26 cellular contexts compared by ENCODE assay signal in genomic region chr1:63054184-63054583, GRCh38.
A peak's percentile ranks its signal among the peaks of the same experiment; 100 is the strongest.
DNase-seq lines count a peak whose midpoint lies in the region; ATAC-seq, FAIRE-seq and TF ChIP-seq lines count a peak whose summit lies in the region.
"Had no signal": no experiment of that assay in that cellular context is flagged by ENCODE, and none has a peak within 500 bp of the region (broad histone marks: within the 10 kb centered on the region; RNA-seq: fewer than 3 reads in every experiment).

No MANE protein-coding gene starts in this region.

- no peak overlapping the region for H2BK20ac ChIP-seq in IMR-90 (ENCODE audit: low read depth, low read length)
- H2BK20ac ChIP-seq in H1 (ENCODE audit: low read length): no peak overlapping the region

- FAIRE-seq in HepG2 (lab: Jason Lieb, UNC): no peak
- no peak for FAIRE-seq in H1 (lab: Jason Lieb, UNC)
- FAIRE-seq: GM12878, GM12892, GM18507 had no signal

- no peaks in the 10 kb centered on the region for H4K20me1 ChIP-seq in HepG2 (ENCODE audit: insufficient read depth, low read length)
- no peaks in the 10 kb centered on the region for H4K20me1 ChIP-seq in IMR-90 (ENCODE audit: insufficient read depth, low read length)
- H4K20me1 ChIP-seq in H1 (replicated peaks in 1 of 2; ENCODE audit: control insufficient read depth in 1 of 2, insufficient read depth in 2 of 2, low read length in 2 of 2): no peaks in the 10 kb centered on the region
- H4K20me1 ChIP-seq: BLaER1 had no signal

- H3K56ac ChIP-seq in IMR-90 (ENCODE audit: extremely low read depth, insufficient read depth, low read length) (no peak overlapping the region), H1 (replicated peaks; ENCODE audit: insufficient read length, low read depth, low read length) (no peak overlapping the region)

- H2BK120ac ChIP-seq in IMR-90 (ENCODE audit: low read depth, low read length) (no peak overlapping the region), H1 (replicated peaks; ENCODE audit: low read depth, low read length) (no peak overlapping the region)

- POLR2A ChIA-PET in HepG2 (lab: Yijun Ruan, JAX): no interaction called here
- POLR2A ChIA-PET in IMR-90 (lab: Charles Lee; ENCODE audit: unreplicated experiment): no interaction called here
- POLR2A ChIA-PET in H1 (lab: Charles Lee; ENCODE audit: partially characterized antibody): no interaction called here

- H3K4me2 ChIP-seq in HepG2 (ENCODE audit: low read depth, low read length): no peak overlapping the region
- H3K4me2 ChIP-seq in IMR-90 (ENCODE audit: low read depth, low read length): no peak overlapping the region
- no peak overlapping the region for H3K4me2 ChIP-seq in H1 (ENCODE audit: insufficient read depth in 1 of 2, low read depth in 2 of 2, low read length in 2 of 2)
- H3K4me2 ChIP-seq: BLaER1 had no signal

- H3K4ac ChIP-seq in IMR-90 (ENCODE audit: low read depth, low read length) (no peak overlapping the region), H1 (replicated peaks; ENCODE audit: insufficient read length, low read depth, low read length) (no peak overlapping the region)

- no peak overlapping the region for H3K18ac ChIP-seq in IMR-90 (ENCODE audit: low read depth, low read length)
- no peak overlapping the region for H3K18ac ChIP-seq in H1 (ENCODE audit: extremely low read depth, low read length)

- BruUV-seq in HepG2 (replicated peaks; lab: Mats Ljungman, UMichigan): no TSS peak
- no TSS peak for BruUV-seq in IMR-90 (replicated peaks; lab: Mats Ljungman, UMichigan)

- H3K27me3 ChIP-seq in HepG2 (ENCODE audit: control insufficient read depth in 1 of 2, insufficient read depth in 2 of 2, low read length in 2 of 2): 0 out of 5 replicates have a peak, but pooled peaks cover 0 to 2% of the 10 kb centered on the region in 2 experiments
- H3K27me3 ChIP-seq in right lobe of liver: no peaks in the 10 kb centered on the region
- no peaks in the 10 kb centered on the region for H3K27me3 ChIP-seq in IMR-90 (ENCODE audit: control insufficient read depth, insufficient read depth, low read length)
- H3K27me3 ChIP-seq in H1 (replicated peaks in 1 of 4; ENCODE audit: control insufficient read depth in 3 of 4, extremely low read depth in 1 of 4, insufficient read depth in 3 of 4, low read length in 3 of 4): no peaks in the 10 kb centered on the region
- H3K27me3 ChIP-seq: BE2C, BLaER1 had no signal

- no peaks in the 10 kb centered on the region for H3K9me1 ChIP-seq in IMR-90 (ENCODE audit: insufficient read depth, low read length)

- H2AK5ac ChIP-seq in IMR-90 (ENCODE audit: low read depth, low read length) (no peak overlapping the region), H1 (ENCODE audit: low read depth, low read length) (no peak overlapping the region)

- TF ChIP-seq CTCF in HepG2 (CRISPR knock-in tag; IDR thresholded peaks at IDR 0.05) (no peak), right lobe of liver (IDR thresholded peaks at IDR 0.05) (no peak), IMR-90 (conservative IDR thresholded peaks at IDR 0.05; ENCODE audit: low read depth, low read length) (no peak), H1 (IDR thresholded peaks at IDR 0.05; ENCODE audit: control extremely low read depth in 1 of 3, insufficient read depth in 1 of 3, low read depth in 1 of 3, low read length in 3 of 3) (no peak)

- no peak for TF ChIP-seq POLR2A in HepG2 (IDR thresholded peaks at IDR 0.05; ENCODE audit: insufficient read depth in 1 of 2, low read depth in 2 of 2, low read length in 2 of 2)
- no peak for TF ChIP-seq POLR2A in right lobe of liver (IDR thresholded peaks at IDR 0.05)
- no peak for TF ChIP-seq POLR2A in IMR-90 (IDR thresholded peaks at IDR 0.05; ENCODE audit: low read depth, low read length)
- TF ChIP-seq POLR2A in H1 (IDR thresholded peaks at IDR 0.05; ENCODE audit: control extremely low read depth in 1 of 2, low read depth in 2 of 2, low read length in 2 of 2): no peak

- H4K5ac ChIP-seq in IMR-90 (ENCODE audit: low read depth, low read length) (no peak overlapping the region), H1 (ENCODE audit: insufficient read length, low read depth, low read length) (no peak overlapping the region)

- H3K9me3 ChIP-seq in HepG2 (ENCODE audit: low read length): no peaks in the 10 kb centered on the region
- no peaks in the 10 kb centered on the region for H3K9me3 ChIP-seq in right lobe of liver
- H3K9me3 ChIP-seq in IMR-90 (ENCODE audit: control insufficient read depth, insufficient read depth, low read length): no peaks in the 10 kb centered on the region
- H3K9me3 ChIP-seq in H1 (ENCODE audit: insufficient read depth in 2 of 2, low read depth in 1 of 2, low read length in 1 of 2): no peaks in the 10 kb centered on the region
- H3K9me3 ChIP-seq: BE2C, BLaER1 had no signal

- H3K14ac ChIP-seq in IMR-90 (replicated peaks; ENCODE audit: low read depth, low read length) (no peak overlapping the region), H1 (ENCODE audit: insufficient read length) (no peak overlapping the region)

- H2AFZ ChIP-seq in HepG2 (ENCODE audit: low read length) (no peak overlapping the region), IMR-90 (replicated peaks; ENCODE audit: low read length, poor library complexity) (no peak overlapping the region), H1 (ENCODE audit: low read length) (peak overlapping the region; percentile 74; the same call in 1 of the 2 replicates)

- H2BK15ac ChIP-seq in IMR-90 (ENCODE audit: low read depth, low read length): no peak overlapping the region
- H2BK15ac ChIP-seq in H1 (ENCODE audit: low read length): no peak overlapping the region

- 16% methylated on average over 4 of the region's 4 CpGs for WGBS in HepG2 (ENCODE audit: low lambda C conversion rate)
- WGBS in right lobe of liver (ENCODE audit: insufficient coverage, low coverage, low lambda C conversion rate, missing lambda C conversion rate): 82% methylated on average over 3 of the region's 4 CpGs
- 60% methylated on average over 1 of the region's 4 CpGs; no CpG with 5 or more reads in 1 of the 2 experiments for WGBS in IMR-90 (ENCODE audit: extremely low coverage in 2 of 2, insufficient read length in 1 of 2), 2 experiments
- WGBS in H1 (ENCODE audit: extremely low coverage in 1 of 2, insufficient coverage in 1 of 2, insufficient read length in 1 of 2, insufficient replicate concordance in 2 of 2, low coverage in 1 of 2, low lambda C conversion rate in 2 of 2, missing lambda C conversion rate in 1 of 2), 2 experiments: 81% methylated on average over 4 of the region's 4 CpGs; no CpG with 5 or more reads in 1 of the 2 experiments

- DNase-seq in HepG2 (ENCODE audit: low spot score) (no peak), right lobe of liver (no peak), IMR-90 (no peak), H1 (ENCODE audit: low read depth in 1 of 2, low spot score in 2 of 2) (no peak), left ventricle myocardium superior (no peak)
- no peak for DNase-seq in activated CD8-positive, alpha-beta memory T cell treated with anti-CD3 and anti-CD28 coated beads, Interleukin-2, amount 50 U/mL, for 4 hours
- DNase-seq: ACHN; BE2C; C1 segment of cervical spinal cord; CD4-positive, alpha-beta memory T cell; CD4-positive, CD25-positive, alpha-beta regulatory T cell; CD8-positive, alpha-beta memory T cell; COR-L47; DMS 273 treated with DMSO at 0.1 percent for 48 hours; DMS153; DMS53; DMS79; DND-41; EL; GDM1 had no signal

- no peak overlapping the region for H2BK12ac ChIP-seq in H1 (ENCODE audit: low read depth, low read length)

- H4K91ac ChIP-seq in IMR-90 (ENCODE audit: insufficient read depth, low read depth, low read length) (no peak overlapping the region), H1 (replicated peaks; ENCODE audit: insufficient read length, low read length) (no peak overlapping the region)

- H3K27ac ChIP-seq in HepG2 (ENCODE audit: extremely low read length, insufficient read depth, low read length) (no peak overlapping the region), right lobe of liver (no peak overlapping the region), IMR-90 (ENCODE audit: insufficient read depth, low read length) (no peak overlapping the region), H1 (ENCODE audit: low read depth, low read length) (no peak overlapping the region)
- H3K27ac ChIP-seq: 22Rv1, BLaER1 had no signal

- no peaks in the 10 kb centered on the region; the same call in 1 of the 2 replicates for H3K23me2 ChIP-seq in H1 (ENCODE audit: low read depth, low read length)

- H3K23ac ChIP-seq in IMR-90 (ENCODE audit: low read depth, low read length) (no peak overlapping the region), H1 (ENCODE audit: insufficient read length) (no peak overlapping the region)

- no peak overlapping the region for H2BK5ac ChIP-seq in IMR-90 (ENCODE audit: low read depth, low read length, poor library complexity, severe bottlenecking)
- no peak overlapping the region for H2BK5ac ChIP-seq in H1 (ENCODE audit: low read depth, low read length)

- H4K8ac ChIP-seq in IMR-90 (ENCODE audit: low read depth in 2 of 2, low read length in 2 of 2) (no peak overlapping the region), H1 (ENCODE audit: extremely low read depth, insufficient read depth, low read length) (no peak overlapping the region)

- H3K9ac ChIP-seq in HepG2 (ENCODE audit: insufficient read depth, low read depth, low read length) (no peak overlapping the region), IMR-90 (ENCODE audit: low read depth, low read length) (no peak overlapping the region), H1 (replicated peaks in 1 of 4; ENCODE audit: extremely low read depth in 1 of 4, low read depth in 3 of 4, low read length in 3 of 4) (no peak overlapping the region)
- H3K9ac ChIP-seq: BLaER1 had no signal

- H3K4me3 ChIP-seq in HepG2 (replicated peaks in 1 of 3; ENCODE audit: insufficient read depth in 1 of 3, low read depth in 2 of 3, low read length in 3 of 3) (no peak overlapping the region), right lobe of liver (no peak overlapping the region), IMR-90 (ENCODE audit: insufficient read depth, low read depth, low read length) (no peak overlapping the region), H1 (ENCODE audit: extremely low read depth in 1 of 4, insufficient read depth in 2 of 4, low read depth in 3 of 4, low read length in 4 of 4) (no peak overlapping the region)
- H3K4me3 ChIP-seq: BLaER1, GM12878 had no signal

- no peaks in the 10 kb centered on the region for H3K79me2 ChIP-seq in HepG2 (ENCODE audit: insufficient read depth, low read length)
- H3K79me2 ChIP-seq in H1 (ENCODE audit: control insufficient read depth in 1 of 2, insufficient read depth in 2 of 2, low read length in 2 of 2): no peaks in the 10 kb centered on the region

- dilution Hi-C loops in IMR-90 (cut with HindIII; ENCODE audit: low sequenced_read_pairs, unreplicated experiment): no loop called here

- H3K36me3 ChIP-seq in HepG2 (replicated peaks in 1 of 2; ENCODE audit: control insufficient read depth in 1 of 2, insufficient read depth in 2 of 2, low read length in 2 of 2) (no peaks in the 10 kb centered on the region), right lobe of liver (no peaks in the 10 kb centered on the region), IMR-90 (ENCODE audit: control insufficient read depth, insufficient read depth, low read length) (no peaks in the 10 kb centered on the region), H1 (ENCODE audit: control insufficient read depth in 2 of 4, insufficient read depth in 4 of 4, low read length in 3 of 4) (no peaks in the 10 kb centered on the region)
- H3K36me3 ChIP-seq: BE2C, BLaER1 had no signal

- ATAC-seq in HepG2 (no peak), right lobe of liver (no peak), IMR-90 (ENCODE audit: low read depth) (no peak), GM21367 (IDR thresholded peaks at IDR 0.05; ENCODE audit: unreplicated experiment) (no peak), left ventricle myocardium superior (no peak)
- ATAC-seq: GM12878 had no signal

- in situ Hi-C loops in HepG2 (cut with HindIII; ENCODE audit: extremely low pct_ligation_motif_present, low pct_unique_long_range_greater_than_20kb): no loop called here
- in situ Hi-C loops in IMR-90 (cut with MboI; ENCODE audit: low sequenced_read_pairs): no loop called here

- no peak overlapping the region for H2AK9ac ChIP-seq in IMR-90 (replicated peaks; ENCODE audit: low read depth, low read length, poor library complexity)

- H3K79me1 ChIP-seq in IMR-90 (ENCODE audit: low read depth in 1 of 2, low read length in 2 of 2) (no peaks in the 10 kb centered on the region), H1 (ENCODE audit: low read depth, low read length) (no peaks in the 10 kb centered on the region)

- intact Hi-C loops in HepG2 (cut with micrococcal nuclease; ENCODE audit: unreplicated experiment) (no loop called here), right lobe of liver (cut with DNase I) (no loop called here), IMR-90 (cut with micrococcal nuclease) (no loop called here), left ventricle myocardium superior (cut with micrococcal nuclease) (no loop called here)

- TF ChIP-seq EP300 in HepG2 (IDR thresholded peaks at IDR 0.05; ENCODE audit: low read depth in 2 of 2, low read length in 2 of 2) (no peak), HepG2 (CRISPR knock-in tag; IDR thresholded peaks at IDR 0.05; ENCODE audit: borderline replicate concordance) (no peak), H1 (IDR thresholded peaks at IDR 0.05; ENCODE audit: borderline replicate concordance in 1 of 2, low read depth in 2 of 2, low read length in 2 of 2) (no peak)

- H3K4me1 ChIP-seq in HepG2 (ENCODE audit: insufficient read depth, low read length): no peaks in the 10 kb centered on the region
- H3K4me1 ChIP-seq in right lobe of liver: no peaks in the 10 kb centered on the region
- H3K4me1 ChIP-seq in IMR-90 (ENCODE audit: control insufficient read depth, insufficient read depth, low read length): no peaks in the 10 kb centered on the region
- H3K4me1 ChIP-seq in H1 (replicated peaks in 1 of 4; ENCODE audit: control insufficient read depth in 3 of 4, insufficient read depth in 4 of 4, low read length in 3 of 4): peaks cover 0 to 3% (median under 1%) of the 10 kb centered on the region in 4 experiments; a peak in 2 of 7 replicates
- H3K4me1 ChIP-seq: BE2C, BLaER1 had no signal

- CTCF ChIA-PET in HepG2 (lab: Yijun Ruan, JAX; ENCODE audit: low intra/inter-chr PET ratio, low total read pairs) (no interaction called here), IMR-90 (lab: Yijun Ruan, JAX) (no interaction called here), H1 (lab: Charles Lee; ENCODE audit: partially characterized antibody) (interaction anchor here (0.6 to 1.2 kb wide), 3 partner anchors 8 to 95 kb away, joined by 3 to 7 read pairs (median 5); no protein-coding TSS in a partner anchor)

- TF ChIP-seq RAD21 in HepG2 (CRISPR knock-in tag; IDR thresholded peaks at IDR 0.05) (no peak), IMR-90 (IDR thresholded peaks at IDR 0.05; ENCODE audit: low read length) (no peak), H1 (IDR thresholded peaks at IDR 0.05 in 1 of 2, conservative IDR thresholded peaks at IDR 0.05 in 1 of 2; ENCODE audit: low read depth in 2 of 2, low read length in 2 of 2) (no peak)

Comparison
In these comparisons a context has a peak if more than half of its experiments do, and no peak if none do; other contexts are left out.
1. Of the 41 proteins assayed by ChIP-seq in both HepG2 and H1: peak only in HepG2: none; only in H1: none; in both: MAFK; in neither: 40.